ENCODE assay signal across 25 cellular contexts in the genomic region with DNA sequence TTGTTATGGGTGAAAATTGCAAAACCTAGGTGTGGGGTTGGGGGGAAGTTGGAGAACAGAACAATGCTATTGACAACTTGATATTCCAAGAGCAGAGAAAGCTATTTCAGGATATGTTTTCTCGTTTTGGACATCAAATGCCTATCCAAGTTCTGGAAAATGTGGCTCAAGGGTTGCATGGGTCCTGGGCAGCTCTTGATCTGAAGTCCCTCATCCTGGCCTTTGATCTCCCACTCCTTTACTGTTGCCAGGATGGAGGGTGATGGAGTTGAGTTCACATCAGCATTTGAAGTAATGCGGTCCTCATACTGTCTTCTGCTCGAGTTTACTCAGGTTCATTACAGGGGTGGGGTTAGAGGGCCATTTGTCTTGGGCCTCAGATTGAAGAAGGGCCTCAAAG.
"Had no signal": no experiment of that assay in that cellular context is flagged by ENCODE, and none has a peak within 500 bp of the region (broad histone marks: within the 10 kb centered on the region; RNA-seq: fewer than 3 reads in every experiment).

No MANE protein-coding gene starts in this region.

- H3K4me3 Mint-ChIP-seq: activated B cell treated with CpG ODN at 0.5 μM for 24 hours; activated CD4-positive, alpha-beta memory T cell treated with anti-CD3 and anti-CD28 coated beads, Interleukin-2, amount 10 ng/mL, durations not matched to agents 7 days and 5 days; activated CD4-positive, alpha-beta T cell treated with anti-CD3 and anti-CD28 coated beads, Interleukin-2, amount 10 ng/mL, durations not matched to agents 7 days and 5 days; activated naive CD8-positive, alpha-beta T cell treated with anti-CD3 and anti-CD28 coated beads, Interleukin-2, amount 10 ng/mL, durations not matched to agents 7 days and 5 days; central memory CD8-positive, alpha-beta T cell had no signal

- H3K9me3 ChIP-seq: adrenal gland, body of pancreas, SJSA1 had no signal

- H3K27ac Mint-ChIP-seq: activated B cell treated with CpG ODN at 0.5 μM for 24 hours; activated CD4-positive, alpha-beta memory T cell treated with anti-CD3 and anti-CD28 coated beads, Interleukin-2, amount 10 ng/mL, durations not matched to agents 7 days and 5 days; activated CD4-positive, alpha-beta T cell treated with anti-CD3 and anti-CD28 coated beads, Interleukin-2, amount 10 ng/mL, durations not matched to agents 7 days and 5 days; activated naive CD8-positive, alpha-beta T cell treated with anti-CD3 and anti-CD28 coated beads, Interleukin-2, amount 10 ng/mL, durations not matched to agents 7 days and 5 days; activated T-cell treated with anti-CD3 and anti-CD28 coated beads, Interleukin-2, amount 50 U/mL, for 72 hours had no signal

- H3K4me3 ChIP-seq: adrenal gland, body of pancreas, SJSA1 had no signal

- H3K27ac ChIP-seq: body of pancreas, SJSA1 had no signal

- H3K27me3 Mint-ChIP-seq: activated CD4-positive, alpha-beta memory T cell treated with anti-CD3 and anti-CD28 coated beads, Interleukin-2, amount 10 ng/mL, durations not matched to agents 7 days and 5 days; activated CD4-positive, alpha-beta T cell treated with anti-CD3 and anti-CD28 coated beads, Interleukin-2, amount 10 ng/mL, durations not matched to agents 7 days and 5 days; activated naive CD8-positive, alpha-beta T cell treated with anti-CD3 and anti-CD28 coated beads, Interleukin-2, amount 10 ng/mL, durations not matched to agents 7 days and 5 days; central memory CD8-positive, alpha-beta T cell had no signal

- DNase-seq: activated B cell treated with CpG ODN at 0.5 μM for 24 hours; activated CD4-positive, alpha-beta memory T cell treated with anti-CD3 and anti-CD28 coated beads, Interleukin-2, amount 10 ng/mL, durations not matched to agents 7 days and 5 days; activated CD4-positive, alpha-beta T cell treated with anti-CD3 and anti-CD28 coated beads for 1 hour; activated CD4-positive, alpha-beta T cell treated with anti-CD3 and anti-CD28 coated beads, Interleukin-2, amount 10 ng/mL, durations not matched to agents 7 days and 5 days; activated CD8-positive, alpha-beta memory T cell treated with anti-CD3 and anti-CD28 coated beads, Interleukin-2, amount 50 U/mL, for 4 hours; activated naive CD4-positive, alpha-beta T cell treated with anti-CD3 and anti-CD28 coated beads, Interleukin-2, amount 50 U/mL, for 16 hours; activated naive CD8-positive, alpha-beta T cell treated with anti-CD3 and anti-CD28 coated beads, Interleukin-2, amount 10 ng/mL, durations not matched to agents 7 days and 5 days; activated T-cell treated with anti-CD3 and anti-CD28 coated beads, Interleukin-2, amount 50 U/mL, for 72 hours; adrenal gland; anterior cingulate cortex; body of pancreas; KG1; NCI-H1092 treated with DMSO at 0.1 percent for 48 hours; NCI-H1417 treated with DMSO at 0.1 percent for 48 hours; NCI-H1694; NCI-H2029 treated with DMSO at 0.1 percent for 48 hours; NCI-H446; NCI-H524; PC-3; SHP77; SW 1271; T-helper 2 cell; T1000 had no signal

- H3K9me3 Mint-ChIP-seq: activated B cell treated with CpG ODN at 0.5 μM for 24 hours; activated CD4-positive, alpha-beta memory T cell treated with anti-CD3 and anti-CD28 coated beads, Interleukin-2, amount 10 ng/mL, durations not matched to agents 7 days and 5 days; activated CD4-positive, alpha-beta T cell treated with anti-CD3 and anti-CD28 coated beads, Interleukin-2, amount 10 ng/mL, durations not matched to agents 7 days and 5 days; activated naive CD8-positive, alpha-beta T cell treated with anti-CD3 and anti-CD28 coated beads, Interleukin-2, amount 10 ng/mL, durations not matched to agents 7 days and 5 days; activated T-cell treated with anti-CD3 and anti-CD28 coated beads, Interleukin-2, amount 50 U/mL, for 72 hours; central memory CD8-positive, alpha-beta T cell had no signal

- H3K36me3 ChIP-seq: adrenal gland, SJSA1 had no signal
